Comparison of ENCODE assay signal across 1 cellular context in genomic region chr12:53336137-53336785, GRCh38.
TF ChIP-seq lines count a peak whose summit lies in the region.

TSS of gene SP7 (minus strand) at chr12:53336354. CDS start at chr12:53335646, 708 bp downstream.

TF ChIP-seq in K562, 482 proteins besides CTCF, POLR2A, EP300 and RAD21 (continued from another document):
- TF ChIP-seq, protein P1, sequence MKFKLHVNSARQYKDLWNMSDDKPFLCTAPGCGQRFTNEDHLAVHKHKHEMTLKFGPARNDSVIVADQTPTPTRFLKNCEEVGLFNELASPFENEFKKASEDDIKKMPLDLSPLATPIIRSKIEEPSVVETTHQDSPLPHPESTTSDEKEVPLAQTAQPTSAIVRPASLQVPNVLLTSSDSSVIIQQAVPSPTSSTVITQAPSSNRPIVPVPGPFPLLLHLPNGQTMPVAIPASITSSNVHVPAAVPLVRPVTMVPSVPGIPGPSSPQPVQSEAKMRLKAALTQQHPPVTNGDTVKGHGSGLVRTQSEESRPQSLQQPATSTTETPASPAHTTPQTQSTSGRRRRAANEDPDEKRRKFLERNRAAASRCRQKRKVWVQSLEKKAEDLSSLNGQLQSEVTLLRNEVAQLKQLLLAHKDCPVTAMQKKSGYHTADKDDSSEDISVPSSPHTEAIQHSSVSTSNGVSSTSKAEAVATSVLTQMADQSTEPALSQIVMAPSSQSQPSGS (CRISPR knock-in tag; IDR thresholded peaks at IDR 0.05): no peak
